8 cellular contexts compared by ENCODE assay signal in genomic region chr2:27370026-27370815, GRCh38. TPM values are rescaled to one million over a fixed set of nuclear protein-coding genes. Genes with fewer than 3 reads are reported as not detected.
DNase-seq lines count a peak whose midpoint lies in the region; ATAC-seq, FAIRE-seq and TF ChIP-seq lines count a peak whose summit lies in the region.

Gene EIF2B4, minus strand, starts transcription at chr2:27370338. Its CDS starts 24 bp downstream, at chr2:27370314.
Gene SNX17, plus strand, starts transcription at chr2:27370616. Its CDS starts 128 bp downstream, at chr2:27370744.

- H3K9me3 ChIP-seq in psoas muscle, result no peaks in the 10 kb centered on the region

- intact Hi-C loops in T-helper 2 cell treated with Interferon-gamma antibody and Interleukin-4, amounts not matched to agents 100 ng/mL and 5 ng/mL, for 36 hours (cut with micrococcal nuclease), result loop anchor here (1.0 to 2.0 kb wide), 10 partner anchors 10 to 293 kb away; partner anchors contain the start of genes ATRAID, GTF3C2, IFT172 and KHK
- intact Hi-C loops in left ventricle myocardium superior (cut with micrococcal nuclease) (no loop called here), psoas muscle (cut with DNase I) (no loop called here)

- H3K27me3 ChIP-seq in psoas muscle (ENCODE audit: insufficient read depth in 3 of 3, low read length in 2 of 3), result no peaks in the 10 kb centered on the region

- peaks cover 29% of the 10 kb centered on the region for H3K4me1 ChIP-seq in psoas muscle

- peak; percentile 64 for TF ChIP-seq CTCF in psoas muscle (IDR thresholded peaks at IDR 0.05)

- ATAC-seq in GM18502 (IDR thresholded peaks at IDR 0.05; ENCODE audit: poor library complexity, unreplicated experiment) (peak; percentile 91), HG02970 (IDR thresholded peaks at IDR 0.05; ENCODE audit: low FRiP score, unreplicated experiment) (peak; percentile 90), left ventricle myocardium superior (peak; percentile 94), psoas muscle (peak; percentile 93 to 95 (median 94))

- peak within 1 kb of the TSS; percentile 100 for H3K4me3 ChIP-seq in psoas muscle

- H3K36me3 ChIP-seq in psoas muscle (ENCODE audit: insufficient read depth in 1 of 2, low read depth in 1 of 2), result peaks cover 12 to 72% of the 10 kb centered on the region in 2 donors

- 0% methylated on average over 56 to 85 of the region's 85 CpGs for WGBS in psoas muscle, 3 donors

- peak; percentile 89 for DNase-seq in NCI-H187 treated with DMSO at 0.1 percent for 48 hours (lab: John Stamatoyannopoulos, UW)
- peak; percentile 94 to 100 (median 99) for DNase-seq in anterior cingulate cortex (lab: John Stamatoyannopoulos, UW)
- peak; percentile 99 for DNase-seq in left ventricle myocardium superior
- peak; percentile 99 to 100 for DNase-seq in psoas muscle
- peak; percentile 99 for DNase-seq in urothelium cell line (ENCODE audit: low spot score)

- FAIRE-seq in urothelium cell line (lab: Jason Lieb, UNC), result peak; percentile 74

- peak within 1 kb of the TSS; percentile 99 for H3K27ac ChIP-seq in psoas muscle

RNA-seq across cellular contexts. Expression of gene EIF2B4, which starts in this region (rescaled TPM):
- total RNA-seq in T-helper 2 cell treated with Interferon-gamma antibody and Interleukin-4, amounts not matched to agents 100 ng/mL and 5 ng/mL, for 36 hours, result 39.0 and 43.0 TPM in 2 replicates
- total RNA-seq in left ventricle myocardium superior, result 40.9 TPM
- total RNA-seq in psoas muscle, result 10 to 100 TPM; 36.6 to 61.0 (median 56.3) TPM
- 10 to 100 TPM; 56.1 to 72.9 (median 71.1) TPM for polyA plus RNA-seq in psoas muscle

RNA-seq across cellular contexts. Expression of gene SNX17, which starts in this region (rescaled TPM):
- total RNA-seq in T-helper 2 cell treated with Interferon-gamma antibody and Interleukin-4, amounts not matched to agents 100 ng/mL and 5 ng/mL, for 36 hours, result 116 and 118 TPM in 2 replicates
- total RNA-seq in left ventricle myocardium superior (61.2 TPM), psoas muscle (10 to 100 TPM; 53.9 to 73.9 (median 57.3) TPM)
- 10 to 100 TPM; 50.1 to 96.4 (median 94.0) TPM for polyA plus RNA-seq in psoas muscle

Comparison
In these comparisons a context has a peak if more than half of its experiments do, and no peak if none do; other contexts are left out.
1. Peak in every context shown above with its lines: DNase-seq, ATAC-seq, H3K4me3 ChIP-seq and H3K27ac ChIP-seq.